In the genomic region with DNA sequence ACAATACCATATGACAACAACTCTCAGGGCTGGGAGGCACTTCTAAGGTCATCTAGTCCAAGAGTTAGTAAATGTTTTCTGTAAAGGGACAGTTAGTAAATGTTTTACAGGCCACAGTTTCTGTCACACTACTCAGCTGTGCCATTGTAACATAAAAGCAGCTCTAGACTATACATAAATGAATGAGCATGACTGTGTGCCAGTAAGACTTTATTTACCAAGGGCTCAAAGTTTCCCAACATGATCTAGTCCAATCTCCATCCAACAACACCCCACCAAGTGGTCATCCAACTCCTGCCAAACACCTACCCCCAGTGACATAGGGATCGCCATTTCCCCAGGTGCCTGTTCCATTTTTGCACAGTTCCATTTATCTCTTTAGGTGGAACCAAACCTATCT, we compare ENCODE assay signal across 18 cellular contexts. TPM values are rescaled to one million over a fixed set of nuclear protein-coding genes. Genes with fewer than 3 reads are reported as not detected.
DNase-seq lines count a peak whose midpoint lies in the region; ATAC-seq lines count a peak whose summit lies in the region.
"Had no signal": no experiment of that assay in that cellular context is flagged by ENCODE, and none has a peak within 500 bp of the region (broad histone marks: within the 10 kb centered on the region; RNA-seq: fewer than 3 reads in every experiment).

No MANE protein-coding gene starts in this region.

- DNase-seq in renal cortical epithelial cell (ENCODE audit: low read depth) (peak; percentile 14), NCI-H1048 (lab: John Stamatoyannopoulos, UW) (no peak)
- no peak for DNase-seq in activated naive CD4-positive, alpha-beta T cell treated with anti-CD3 and anti-CD28 coated beads, Interleukin-2, amount 50 U/mL, for 16 hours
- DNase-seq: activated CD8-positive, alpha-beta T cell treated with anti-CD3 and anti-CD28 coated beads, Interleukin-2, amount 10 ng/mL, durations not matched to agents 7 days and 5 days; activated naive CD8-positive, alpha-beta T cell treated with anti-CD3 and anti-CD28 coated beads, Interleukin-2, amount 50 U/mL, for 24 hours; brain microvascular endothelial cell; NCI-H1417; NCI-H774; nephron progenitor cell; PC-9; SJCRH30; small intestine; stimulated activated CD8-positive, alpha-beta memory T cell treated with anti-CD3 and anti-CD28 coated beads, Interleukin-4, amount 100 ng/mL, for 48 hours; T-helper 2 cell had no signal

- ATAC-seq in GM19395 (IDR thresholded peaks at IDR 0.05; ENCODE audit: unreplicated experiment) = peak; percentile 83
- ATAC-seq in HG02642 (IDR thresholded peaks at IDR 0.05; ENCODE audit: poor library complexity, unreplicated experiment) = peak; percentile 65
- ATAC-seq in HG03354 (IDR thresholded peaks at IDR 0.05; ENCODE audit: poor library complexity, severe bottlenecking, unreplicated experiment) = peak; percentile 95
- ATAC-seq in HG02870 (IDR thresholded peaks at IDR 0.05; ENCODE audit: unreplicated experiment) = no peak
- ATAC-seq: activated CD8-positive, alpha-beta T cell treated with anti-CD3 and anti-CD28 coated beads, Interleukin-2, amount 10 ng/mL, durations not matched to agents 7 days and 5 days; activated naive CD8-positive, alpha-beta T cell treated with anti-CD3 and anti-CD28 coated beads, Interleukin-2, amount 50 U/mL, for 24 hours had no signal

RNA-seq across cellular contexts. Expression of a gene that starts 12.1 kb away (rescaled TPM):
- 29.5 and 31.3 TPM in 2 replicates for total RNA-seq in renal cortical epithelial cell

RNA-seq across cellular contexts. Expression of a gene that starts 45.3 kb away (rescaled TPM):
- 0.15 TPM in 1 of 2 replicates, not detected in the other for total RNA-seq in renal cortical epithelial cell
- total RNA-seq: PC-9 had no signal
